Comparison of ENCODE assay signal across 8 cellular contexts in the genomic region with DNA sequence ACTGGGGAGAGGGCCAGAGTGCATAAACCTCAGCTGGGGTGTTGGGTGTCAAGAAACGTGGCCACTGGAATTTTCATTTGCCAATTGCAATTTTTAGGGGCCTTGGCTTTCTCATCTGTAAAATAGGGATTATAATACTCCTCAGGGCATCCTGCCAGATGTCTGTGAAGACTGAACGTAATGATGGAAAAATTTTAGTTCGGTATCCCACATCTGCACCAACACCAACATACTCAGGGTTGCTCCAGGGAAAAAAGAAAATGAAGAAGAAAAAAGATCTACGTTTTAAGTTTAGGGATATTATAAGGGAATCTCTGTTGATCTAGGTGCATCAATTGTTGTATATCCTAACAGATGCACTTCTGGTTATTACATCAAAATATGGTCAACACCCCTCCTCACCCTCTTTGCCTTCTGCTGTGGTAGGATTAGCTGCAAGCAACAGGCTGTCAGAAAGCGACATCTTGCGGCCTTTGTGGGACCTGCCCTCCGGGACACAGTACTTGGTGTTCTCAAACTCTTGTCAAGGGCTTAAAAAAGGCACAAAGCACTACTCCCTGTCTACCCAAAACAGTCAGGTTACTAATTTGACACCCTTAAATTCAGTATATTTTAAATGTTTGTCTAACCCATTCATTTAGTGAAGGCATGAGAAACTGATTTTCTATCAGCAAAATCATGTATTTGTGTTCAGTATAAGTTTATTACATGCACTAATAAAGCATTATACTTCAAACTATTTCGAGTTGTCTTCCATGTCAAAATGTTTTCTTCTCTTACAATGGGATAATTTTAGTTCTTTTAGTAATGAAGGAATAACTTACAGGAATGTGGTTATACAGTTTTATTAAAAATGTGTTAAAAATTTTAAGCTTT. TPM values are rescaled to one million over a fixed set of nuclear protein-coding genes. Genes with fewer than 3 reads are reported as not detected.
DNase-seq lines count a peak whose midpoint lies in the region; ATAC-seq and TF ChIP-seq lines count a peak whose summit lies in the region.

No MANE protein-coding gene starts in this region.

- H3K27me3 ChIP-seq in MG63 = no peaks in the 10 kb centered on the region
- no peaks in the 10 kb centered on the region for H3K27me3 ChIP-seq in SJCRH30
- H3K27me3 ChIP-seq in gastroesophageal sphincter = no peaks in the 10 kb centered on the region
- no peaks in the 10 kb centered on the region for H3K27me3 ChIP-seq in thyroid gland

- no peaks in the 10 kb centered on the region for H3K9me3 Mint-ChIP-seq in Calu3 (ENCODE audit: low read depth, unreplicated experiment)
- no peaks in the 10 kb centered on the region for H3K9me3 Mint-ChIP-seq in osteocyte (ENCODE audit: unreplicated experiment)

- no peaks in the 10 kb centered on the region for H3K9me3 ChIP-seq in MG63
- no peaks in the 10 kb centered on the region for H3K9me3 ChIP-seq in SJCRH30 (replicated peaks)
- H3K9me3 ChIP-seq in gastroesophageal sphincter = no peaks in the 10 kb centered on the region
- no peaks in the 10 kb centered on the region for H3K9me3 ChIP-seq in thyroid gland

- TF ChIP-seq POLR2A in gastroesophageal sphincter (IDR thresholded peaks at IDR 0.05) (no peak), thyroid gland (IDR thresholded peaks at IDR 0.05) (no peak)

- H3K4me1 Mint-ChIP-seq in Calu3 (ENCODE audit: low read depth, unreplicated experiment) = no peaks in the 10 kb centered on the region
- peaks cover 13% of the 10 kb centered on the region for H3K4me1 Mint-ChIP-seq in osteocyte (ENCODE audit: unreplicated experiment)

- no TSS peak for BruUV-seq in Calu3 (replicated peaks; lab: Mats Ljungman, UMichigan)

- H3K36me3 ChIP-seq in MG63 (no peaks in the 10 kb centered on the region), SJCRH30 (no peaks in the 10 kb centered on the region), gastroesophageal sphincter (no peaks in the 10 kb centered on the region), thyroid gland (no peaks in the 10 kb centered on the region)

- no peak for TF ChIP-seq EP300 in gastroesophageal sphincter (IDR thresholded peaks at IDR 0.05)

- H3K4me1 ChIP-seq in SJCRH30 (peaks cover 16% of the 10 kb centered on the region), gastroesophageal sphincter (no peaks in the 10 kb centered on the region), thyroid gland (no peaks in the 10 kb centered on the region)

- H3K4me3 Mint-ChIP-seq in Calu3 (ENCODE audit: low read depth, unreplicated experiment) = no peak overlapping the region
- no peak overlapping the region for H3K4me3 Mint-ChIP-seq in osteocyte (ENCODE audit: unreplicated experiment)

- peak; percentile 75 for ATAC-seq in GM21737 (IDR thresholded peaks at IDR 0.05; ENCODE audit: unreplicated experiment)
- peak; percentile 88 for ATAC-seq in gastroesophageal sphincter

- H3K4me3 ChIP-seq in MG63 (no peak overlapping the region), SJCRH30 (no peak overlapping the region), gastroesophageal sphincter (no peak overlapping the region), thyroid gland (replicated peaks in 1 of 3) (no peak overlapping the region)

- no peak overlapping the region for H3K27ac Mint-ChIP-seq in Calu3 (ENCODE audit: unreplicated experiment)
- H3K27ac Mint-ChIP-seq in osteocyte (ENCODE audit: unreplicated experiment) = no peak overlapping the region

- TF ChIP-seq CTCF in Calu3 (IDR thresholded peaks at IDR 0.05; ENCODE audit: unreplicated experiment) (peak; percentile 80), gastroesophageal sphincter (IDR thresholded peaks at IDR 0.05) (peak; percentile 70 to 94 (median 81)), osteocyte (IDR thresholded peaks at IDR 0.05) (peak; percentile 99), thyroid gland (IDR thresholded peaks at IDR 0.05) (peak; percentile 78 to 96 (median 92))

- H3K36me3 Mint-ChIP-seq in Calu3 (ENCODE audit: insufficient read depth, unreplicated experiment) = no peaks in the 10 kb centered on the region
- no peaks in the 10 kb centered on the region for H3K36me3 Mint-ChIP-seq in osteocyte (ENCODE audit: unreplicated experiment)

- H3K27ac ChIP-seq in SJCRH30 (no peak overlapping the region), gastroesophageal sphincter (no peak overlapping the region), thyroid gland (no peak overlapping the region)

- H3K27me3 Mint-ChIP-seq in Calu3 (ENCODE audit: unreplicated experiment) = peaks cover 21% of the 10 kb centered on the region
- peaks cover 7% of the 10 kb centered on the region for H3K27me3 Mint-ChIP-seq in osteocyte (ENCODE audit: unreplicated experiment)

- DNase-seq in Calu3 (peak; percentile 75), MG63 (peak; percentile 70), SJCRH30 (peak; percentile 86 to 90), osteocyte (ENCODE audit: extremely low spot score, unreplicated experiment) (peak; percentile 90), thyroid gland (peak; percentile 85 to 88)
- peak; percentile 65 for DNase-seq in activated T-helper 9 cell treated with anti-CD3 and anti-CD28 coated beads, Interleukin-2, amount 50 U/mL, for 16 hours (ENCODE audit: low read depth)

- intact Hi-C loops in Calu3 (cut with micrococcal nuclease; ENCODE audit: unreplicated experiment) = loop anchor here (1.0 to 5.0 kb wide), 4 partner anchors 58 to 341 kb away; partner anchors contain the start of genes TRIM14 and TRMO
- intact Hi-C loops in thyroid gland (cut with DNase I) = loop anchor here (2.0 to 5.0 kb wide), 2 partner anchors 57 to 191 kb away; no protein-coding TSS in a partner anchor

- CTCF ChIA-PET in Calu3 (lab: Charles Lee) = interaction anchor here (0.7 to 1.9 kb wide), 3 partner anchors 41 to 1562 kb away, joined by 3 to 7 read pairs (median 3); no protein-coding TSS in a partner anchor

- 21 to 29% methylated on average over 6 to 8 of the region's 8 CpGs for WGBS in gastroesophageal sphincter (ENCODE audit: low coverage in 1 of 2), 2 donors
- 36 to 37% methylated on average over 8 of the region's 8 CpGs for WGBS in thyroid gland, 2 donors

RNA-seq across cellular contexts. Expression of gene TBC1D2, which starts 8.3 kb away (rescaled TPM):
- 8.3 TPM in 2 replicates for total RNA-seq in Calu3 (2022)
- total RNA-seq in MG63 (2014; rRNA removed; shearing (Covaris generic); ENCODE audit: low replicate concordance) = 3.6 and 5.2 TPM in 2 replicates
- total RNA-seq in SJCRH30 (2014; rRNA removed; shearing (Covaris generic)) = 1.4 and 1.8 TPM in 2 replicates
- 1 to 10 TPM; 4.9 to 9.8 (median 7.8) TPM for total RNA-seq in gastroesophageal sphincter
- 23.7 and 25.6 TPM in 2 replicates for total RNA-seq in osteocyte
- 10 to 100 TPM; 12.9 to 20.9 (median 18.3) TPM for total RNA-seq in thyroid gland
